Comparison of ENCODE assay signal across 11 cellular contexts in the genomic region with DNA sequence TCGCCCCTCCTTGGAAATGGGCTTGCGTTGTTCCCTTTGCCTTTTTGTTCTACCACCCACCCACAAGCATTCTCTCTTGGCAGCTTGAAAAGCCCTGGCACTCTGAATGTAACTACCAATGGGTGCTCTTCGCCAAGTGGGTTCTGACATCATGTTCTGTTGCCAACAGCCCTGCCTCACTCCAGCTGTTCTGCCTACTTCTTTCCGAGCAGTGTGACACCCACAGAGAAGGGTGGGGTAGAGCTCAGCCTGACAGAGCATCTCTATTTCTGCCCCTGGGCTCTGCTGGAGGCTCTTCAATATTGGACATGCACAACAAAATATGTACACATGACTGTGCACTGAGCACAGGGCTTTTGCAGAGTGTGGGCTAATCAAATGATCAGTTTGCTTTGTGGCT. TPM values are rescaled to one million over a fixed set of nuclear protein-coding genes. Genes with fewer than 3 reads are reported as not detected.
A peak's percentile ranks its signal among the peaks of the same experiment; 100 is the strongest.
DNase-seq lines count a peak whose midpoint lies in the region; ATAC-seq and TF ChIP-seq lines count a peak whose summit lies in the region.
"Had no signal": no experiment of that assay in that cellular context is flagged by ENCODE, and none has a peak within 500 bp of the region (broad histone marks: within the 10 kb centered on the region; RNA-seq: fewer than 3 reads in every experiment).

No MANE protein-coding gene starts in this region.

- peak; percentile 39 for DNase-seq in A172 (ENCODE audit: low spot score)
- peak; percentile 39 for DNase-seq in NCI-H226
- DNase-seq in dedifferentiated amniotic fluid mesenchymal stem cell (ENCODE audit: extremely low spot score) = peak; percentile 24
- peak; percentile 5 for DNase-seq in kidney tubule cell (ENCODE audit: low spot score)
- DNase-seq in Calu3 = no peak
- DNase-seq in SK-N-DZ (ENCODE audit: low spot score) = no peak
- DNase-seq in kidney glomerular epithelial cell (lab: John Stamatoyannopoulos, UW) = no peak
- DNase-seq: activated CD4-positive, alpha-beta T cell treated with anti-CD3 and anti-CD28 coated beads for 36 hours; small intestine had no signal

- no peak overlapping the region for H3K4me3 Mint-ChIP-seq in Calu3 (ENCODE audit: low read depth, unreplicated experiment)
- H3K4me3 Mint-ChIP-seq: activated CD4-positive, alpha-beta T cell treated with anti-CD3 and anti-CD28 coated beads for 36 hours; activated T-helper 17 cell treated with anti-CD3 and anti-CD28 coated beads, Interleukin-2, amount 50 U/mL, for 72 hours had no signal

- TF ChIP-seq CTCF in Calu3 (IDR thresholded peaks at IDR 0.05; ENCODE audit: unreplicated experiment) = no peak

- H3K4me1 Mint-ChIP-seq in Calu3 (ENCODE audit: low read depth, unreplicated experiment) = peaks cover 27% of the 10 kb centered on the region
- H3K4me1 Mint-ChIP-seq: activated T-helper 17 cell treated with anti-CD3 and anti-CD28 coated beads, Interleukin-2, amount 50 U/mL, for 72 hours had no signal

- no peak overlapping the region for H3K27ac Mint-ChIP-seq in Calu3 (ENCODE audit: unreplicated experiment)
- H3K27ac Mint-ChIP-seq: activated CD4-positive, alpha-beta T cell treated with anti-CD3 and anti-CD28 coated beads for 36 hours; activated T-helper 17 cell treated with anti-CD3 and anti-CD28 coated beads, Interleukin-2, amount 50 U/mL, for 72 hours had no signal

- CTCF ChIA-PET in Calu3 (lab: Charles Lee) = no interaction called here

- no peaks in the 10 kb centered on the region for H3K27me3 Mint-ChIP-seq in Calu3 (ENCODE audit: unreplicated experiment)

- H3K36me3 Mint-ChIP-seq in Calu3 (ENCODE audit: insufficient read depth, unreplicated experiment) = no peaks in the 10 kb centered on the region

- BruUV-seq in Calu3 (replicated peaks; lab: Mats Ljungman, UMichigan) = no TSS peak

- no peak for ATAC-seq in HG03469 (IDR thresholded peaks at IDR 0.05; ENCODE audit: unreplicated experiment)
- ATAC-seq: activated CD4-positive, alpha-beta T cell treated with anti-CD3 and anti-CD28 coated beads for 36 hours; activated T-helper 17 cell treated with anti-CD3 and anti-CD28 coated beads, Interleukin-2, amount 50 U/mL, for 72 hours had no signal

- intact Hi-C loops in Calu3 (cut with micrococcal nuclease; ENCODE audit: unreplicated experiment) = no loop called here

- H3K9me3 Mint-ChIP-seq in Calu3 (ENCODE audit: low read depth, unreplicated experiment) = no peaks in the 10 kb centered on the region

RNA-seq across cellular contexts. Expression of gene EXOSC9, which starts 15.6 kb away (rescaled TPM):
- 85.4 and 87.8 TPM in 2 replicates for total RNA-seq in A172 (2014; rRNA removed; shearing (Covaris generic))
- total RNA-seq in Calu3 (2022) = 18.8 and 22.3 TPM in 2 replicates
- 83.5 and 91.5 TPM in 2 replicates for polyA plus RNA-seq in SK-N-DZ (2014; cell fraction: cytosol; rRNA removed)
- 84.9 and 101 TPM in 2 replicates for polyA plus RNA-seq in SK-N-DZ (2014; cell fraction: nucleus; rRNA removed)

RNA-seq across cellular contexts. Expression of gene SMIM43, which starts 20.5 kb away (rescaled TPM):
- not detected in 2 replicates for total RNA-seq in A172 (2014; rRNA removed; shearing (Covaris generic))
- not detected in 2 replicates for total RNA-seq in Calu3 (2022)
- not detected in 2 replicates for polyA plus RNA-seq in SK-N-DZ (2014; cell fraction: cytosol; rRNA removed)
- polyA plus RNA-seq in SK-N-DZ (2014; cell fraction: nucleus; rRNA removed) = not detected in 2 replicates
- total RNA-seq: activated CD4-positive, alpha-beta T cell treated with anti-CD3 and anti-CD28 coated beads for 36 hours had no signal

RNA-seq across cellular contexts. Expression of gene CCNA2, which starts 38.2 kb away (rescaled TPM):
- 139 and 148 TPM in 2 replicates for total RNA-seq in A172 (2014; rRNA removed; shearing (Covaris generic))
- total RNA-seq in Calu3 (2022) = 26.9 and 32.6 TPM in 2 replicates
- polyA plus RNA-seq in SK-N-DZ (2014; cell fraction: cytosol; rRNA removed) = 145 and 153 TPM in 2 replicates
- 62.2 and 71.2 TPM in 2 replicates for polyA plus RNA-seq in SK-N-DZ (2014; cell fraction: nucleus; rRNA removed)

Comparison
In these comparisons a context has a peak if more than half of its experiments do, and no peak if none do; other contexts are left out.
1. DNase-seq: peak in A172 (single experiment), NCI-H226 (single experiment), dedifferentiated amniotic fluid mesenchymal stem cell (single experiment) and kidney tubule cell (single experiment); none in Calu3 (single experiment), SK-N-DZ (single experiment) and kidney glomerular epithelial cell (single experiment).